Comparison of ENCODE assay signal across 23 cellular contexts in genomic region chrX:125420809-125421208, GRCh38.
DNase-seq lines count a peak whose midpoint lies in the region; ATAC-seq, FAIRE-seq and TF ChIP-seq lines count a peak whose summit lies in the region.
"Had no signal": no experiment of that assay in that cellular context is flagged by ENCODE, and none has a peak within 500 bp of the region (broad histone marks: within the 10 kb centered on the region; RNA-seq: fewer than 3 reads in every experiment).

No MANE protein-coding gene starts in this region.

- H3K4me3 ChIP-seq in K562, result no peak overlapping the region
- no peak overlapping the region for H3K4me3 ChIP-seq in right cardiac atrium (ENCODE audit: low read length)
- no peak overlapping the region for H3K4me3 ChIP-seq in psoas muscle
- H3K4me3 ChIP-seq: BLaER1, GM12878 had no signal

- peak overlapping the region; percentile 51 for H2AFZ ChIP-seq in K562 (ENCODE audit: low read depth, low read length)

- POLR2A ChIA-PET in K562 (lab: Yijun Ruan, JAX), result no interaction called here

- CTCF ChIA-PET in K562 (lab: Yijun Ruan, JAX; ENCODE audit: low intra/inter-chr PET ratio), result no interaction called here

- TF ChIP-seq POLR2A in K562 (conservative IDR thresholded peaks at IDR 0.05), result no peak

- peak; percentile 78 for ATAC-seq in K562
- ATAC-seq in right cardiac atrium, result no peak
- no peak for ATAC-seq in psoas muscle
- ATAC-seq: GM12878 had no signal

- no peak overlapping the region for H3K9ac ChIP-seq in K562 (ENCODE audit: insufficient read depth in 1 of 2, low read depth in 2 of 2, low read length in 2 of 2)
- H3K9ac ChIP-seq: BLaER1 had no signal

- intact Hi-C loops in K562 (cut with micrococcal nuclease), result no loop called here
- intact Hi-C loops in right cardiac atrium (cut with DNase I), result no loop called here
- intact Hi-C loops in psoas muscle (cut with DNase I), result no loop called here

- TF ChIP-seq RAD21 in K562 (CRISPR knock-in tag; conservative IDR thresholded peaks at IDR 0.05 in 1 of 2, IDR thresholded peaks at IDR 0.05 in 1 of 2), result no peak

- H3K9me3 ChIP-seq in K562 (replicated peaks; ENCODE audit: control insufficient read depth, insufficient read depth, low read depth, low read length) (no peaks in the 10 kb centered on the region; the same call in 1 of the 2 replicates), right cardiac atrium (ENCODE audit: control insufficient read depth, low read length) (no peaks in the 10 kb centered on the region), psoas muscle (peaks cover 2% of the 10 kb centered on the region)
- H3K9me3 ChIP-seq: BE2C, BLaER1 had no signal

- BruUV-seq in K562 (replicated peaks; lab: Mats Ljungman, UMichigan), result no TSS peak

- FAIRE-seq in GM18507 (lab: Jason Lieb, UNC) (peak; percentile 15), K562 (lab: Jason Lieb, UNC) (peak; percentile 78)
- FAIRE-seq: A204.1, GM12878 had no signal

- no peaks in the 10 kb centered on the region for H4K20me1 ChIP-seq in K562 (replicated peaks; ENCODE audit: control insufficient read depth, insufficient read depth, low read length)
- H4K20me1 ChIP-seq: BLaER1 had no signal

- peaks cover 0 to 2% of the 10 kb centered on the region in 2 experiments; a peak in 2 of 5 replicates for H3K4me1 ChIP-seq in K562 (replicated peaks in 1 of 2; ENCODE audit: control insufficient read depth in 2 of 2, insufficient read depth in 2 of 2, low read length in 2 of 2)
- H3K4me1 ChIP-seq in right cardiac atrium (ENCODE audit: control insufficient read depth, insufficient read depth, low read length), result no peaks in the 10 kb centered on the region
- no peaks in the 10 kb centered on the region for H3K4me1 ChIP-seq in psoas muscle
- H3K4me1 ChIP-seq: BE2C, BLaER1 had no signal

- no peak for TF ChIP-seq CTCF in K562 (IDR thresholded peaks at IDR 0.05 in 2 of 3, conservative IDR thresholded peaks at IDR 0.05 in 1 of 3; ENCODE audit: insufficient read depth in 2 of 3, low read depth in 1 of 3, low read length in 3 of 3)
- no peak for TF ChIP-seq CTCF in psoas muscle (IDR thresholded peaks at IDR 0.05)

- H3K36me3 ChIP-seq in K562 (ENCODE audit: control insufficient read depth, insufficient read depth, low read length) (no peaks in the 10 kb centered on the region), psoas muscle (ENCODE audit: insufficient read depth in 1 of 2, low read depth in 1 of 2) (no peaks in the 10 kb centered on the region)
- H3K36me3 ChIP-seq: BE2C, BLaER1 had no signal

- DNase-seq in GM18507 (ENCODE audit: extremely low spot score, insufficient read length, low read depth) (no peak), K562 (ENCODE audit: extremely low read depth in 1 of 4, low spot score in 3 of 4) (peak; percentile 20 to 60 (median 28)), right cardiac atrium (no peak), HPDE6-E6E7 (ENCODE audit: extremely low spot score) (no peak), psoas muscle (no peak)
- DNase-seq: 8988T; ACHN; BE2C; C1 segment of cervical spinal cord; CD4-positive, alpha-beta memory T cell; CD4-positive, CD25-positive, alpha-beta regulatory T cell; CD8-positive, alpha-beta memory T cell; COR-L47; DMS 273 treated with DMSO at 0.1 percent for 48 hours; DMS153; DMS53; DMS79; DND-41; EL; GDM1 had no signal

- in situ Hi-C loops in K562 (cut with MboI), result no loop called here

- H3K27me3 ChIP-seq in K562 (ENCODE audit: control insufficient read depth in 2 of 2, insufficient read depth in 2 of 2, low read length in 2 of 2) (no peaks in the 10 kb centered on the region), right cardiac atrium (ENCODE audit: control insufficient read depth, insufficient read depth) (no peaks in the 10 kb centered on the region), psoas muscle (ENCODE audit: insufficient read depth in 3 of 3, low read length in 2 of 3) (no peaks in the 10 kb centered on the region)
- H3K27me3 ChIP-seq: BE2C had no signal

- H3K4me2 ChIP-seq in K562 (ENCODE audit: insufficient read depth, low read length), result peak overlapping the region; percentile 3; the same call in 1 of the 2 replicates
- H3K4me2 ChIP-seq: BLaER1 had no signal

- no peaks in the 10 kb centered on the region for H3K9me1 ChIP-seq in K562 (ENCODE audit: control insufficient read depth, insufficient read depth, low read length)

- peak; percentile 70; the same call in 1 of the 2 replicates for TF ChIP-seq EP300 in K562 (IDR thresholded peaks at IDR 0.05; ENCODE audit: low read length)

- whole genome bisulfite sequencing in K562 (ENCODE audit: insufficient coverage, low coverage, missing lambda C conversion rate), result 0% methylated on average over 3 of the region's 4 CpGs
- WGBS in right cardiac atrium, result 81% methylated on average over 4 of the region's 4 CpGs
- WGBS in psoas muscle, 3 donors, result 80 to 88% (median 87%) methylated on average over 4 of the region's 4 CpGs

- no peaks in the 10 kb centered on the region for H3K79me2 ChIP-seq in K562 (ENCODE audit: control insufficient read depth, insufficient read depth, low read length)

- peak overlapping the region; percentile 5; the same call in 1 of the 3 replicates for H3K27ac ChIP-seq in K562 (ENCODE audit: extremely low read depth, low read depth, low read length)
- no peak overlapping the region for H3K27ac ChIP-seq in right cardiac atrium (ENCODE audit: low read length)
- H3K27ac ChIP-seq in psoas muscle, result no peak overlapping the region
- H3K27ac ChIP-seq: BLaER1 had no signal

TF ChIP-seq in K562, 482 proteins besides CTCF, POLR2A, EP300 and RAD21 (continues in another document):
- peak; percentile 41; the same call in 1 of the 2 replicates for TF ChIP-seq NFIC (IDR thresholded peaks at IDR 0.05)
- peak; percentile 35; the same call in 1 of the 2 replicates for TF ChIP-seq DPF2 (IDR thresholded peaks at IDR 0.05)
- no peak for TF ChIP-seq NR3C1 (CRISPR knock-in tag; IDR thresholded peaks at IDR 0.05)
- no peak for TF ChIP-seq U2AF2 (optimal IDR thresholded peaks at IDR 0.05; ENCODE audit: low read depth, low read length)
- TF ChIP-seq ZBTB9 (CRISPR knock-in tag; IDR thresholded peaks at IDR 0.05), result no peak
- TF ChIP-seq ZEB2 (IDR thresholded peaks at IDR 0.05), result no peak
- peak; percentile 62 to 73; a peak in 3 of 4 replicates for TF ChIP-seq TRIM24 (IDR thresholded peaks at IDR 0.05)
- TF ChIP-seq CREB1 (IDR thresholded peaks at IDR 0.05), result no peak
- TF ChIP-seq CREB1 (CRISPR knock-in tag; IDR thresholded peaks at IDR 0.05), result no peak
- no peak for TF ChIP-seq TAF1 (IDR thresholded peaks at IDR 0.05; ENCODE audit: control insufficient read depth, extremely low read depth, insufficient read depth, low read length, severe bottlenecking)
- TF ChIP-seq, protein P1, sequence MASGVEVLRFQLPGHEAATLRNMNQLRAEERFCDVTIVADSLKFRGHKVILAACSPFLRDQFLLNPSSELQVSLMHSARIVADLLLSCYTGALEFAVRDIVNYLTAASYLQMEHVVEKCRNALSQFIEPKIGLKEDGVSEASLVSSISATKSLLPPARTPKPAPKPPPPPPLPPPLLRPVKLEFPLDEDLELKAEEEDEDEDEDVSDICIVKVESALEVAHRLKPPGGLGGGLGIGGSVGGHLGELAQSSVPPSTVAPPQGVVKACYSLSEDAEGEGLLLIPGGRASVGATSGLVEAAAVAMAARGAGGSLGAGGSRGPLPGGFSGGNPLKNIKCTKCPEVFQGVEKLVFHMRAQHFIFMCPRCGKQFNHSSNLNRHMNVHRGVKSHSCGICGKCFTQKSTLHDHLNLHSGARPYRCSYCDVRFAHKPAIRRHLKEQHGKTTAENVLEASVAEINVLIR (CRISPR knock-in tag; IDR thresholded peaks at IDR 0.05), result no peak
- TF ChIP-seq ZNF707 (CRISPR knock-in tag; conservative IDR thresholded peaks at IDR 0.05), result no peak
- TF ChIP-seq, protein P2, sequence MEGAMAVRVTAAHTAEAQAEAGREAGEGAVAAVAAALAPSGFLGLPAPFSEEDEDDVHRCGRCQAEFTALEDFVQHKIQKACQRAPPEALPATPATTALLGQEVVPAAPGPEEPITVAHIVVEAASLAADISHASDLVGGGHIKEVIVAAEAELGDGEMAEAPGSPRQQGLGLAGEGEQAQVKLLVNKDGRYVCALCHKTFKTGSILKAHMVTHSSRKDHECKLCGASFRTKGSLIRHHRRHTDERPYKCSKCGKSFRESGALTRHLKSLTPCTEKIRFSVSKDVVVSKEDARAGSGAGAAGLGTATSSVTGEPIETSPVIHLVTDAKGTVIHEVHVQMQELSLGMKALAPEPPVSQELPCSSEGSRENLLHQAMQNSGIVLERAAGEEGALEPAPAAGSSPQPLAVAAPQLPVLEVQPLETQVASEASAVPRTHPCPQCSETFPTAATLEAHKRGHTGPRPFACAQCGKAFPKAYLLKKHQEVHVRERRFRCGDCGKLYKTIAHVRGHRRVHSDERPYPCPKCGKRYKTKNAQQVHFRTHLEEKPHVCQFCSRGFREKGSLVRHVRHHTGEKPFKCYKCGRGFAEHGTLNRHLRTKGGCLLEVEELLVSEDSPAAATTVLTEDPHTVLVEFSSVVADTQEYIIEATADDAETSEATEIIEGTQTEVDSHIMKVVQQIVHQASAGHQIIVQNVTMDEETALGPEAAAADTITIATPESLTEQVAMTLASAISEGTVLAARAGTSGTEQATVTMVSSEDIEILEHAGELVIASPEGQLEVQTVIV (CRISPR knock-in tag; IDR thresholded peaks at IDR 0.05; ENCODE audit: borderline replicate concordance), result no peak

Comparison
In these comparisons a context has a peak if more than half of its experiments do, and no peak if none do; other contexts are left out.
1. DNase-seq: peak in K562 (4 of 4); none in GM18507 (single experiment), right cardiac atrium (0 of 3), HPDE6-E6E7 (single experiment) and psoas muscle (0 of 2).